31 cellular contexts compared by ENCODE assay signal in the genomic region with DNA sequence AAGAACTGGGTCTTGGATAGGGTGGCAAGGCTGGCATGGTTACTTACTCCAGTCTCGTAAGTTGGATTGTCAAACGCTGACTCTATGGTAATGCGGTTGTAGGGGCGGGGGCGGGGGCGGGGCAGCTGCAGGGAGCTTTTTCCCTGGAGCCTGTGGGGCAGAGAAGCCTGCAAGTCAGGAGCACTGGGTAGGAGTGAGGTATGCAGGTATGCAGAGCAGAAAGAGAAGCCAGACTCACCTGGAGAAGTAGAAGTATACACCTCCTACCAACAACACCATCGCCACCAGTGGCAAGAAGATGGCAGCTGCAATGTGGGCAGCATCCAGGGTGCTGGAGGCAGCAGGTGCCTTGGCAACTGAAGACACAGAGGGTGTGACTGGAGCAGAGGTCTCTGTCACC. TPM values are rescaled to one million over a fixed set of nuclear protein-coding genes. Genes with fewer than 3 reads are reported as not detected.
"Had no signal": no experiment of that assay in that cellular context is flagged by ENCODE, and none has a peak within 500 bp of the region (broad histone marks: within the 10 kb centered on the region; RNA-seq: fewer than 3 reads in every experiment).

No MANE protein-coding gene starts in this region.

- H3K36me3 Mint-ChIP-seq: activated CD4-positive, alpha-beta memory T cell treated with anti-CD3 and anti-CD28 coated beads for 36 hours; activated naive CD4-positive, alpha-beta T cell treated with anti-CD3 and anti-CD28 coated beads, Interleukin-2, amount 10 ng/mL, durations not matched to agents 7 days and 5 days; activated naive CD8-positive, alpha-beta T cell treated with anti-CD3 and anti-CD28 coated beads, Interleukin-2, amount 10 ng/mL, durations not matched to agents 7 days and 5 days; natural killer cell; neural progenitor cell; stimulated activated effector memory CD8-positive, alpha-beta T cell treated with anti-CD3 and anti-CD28 coated beads, Interleukin-12 subunit alpha, Interleukin-12 subunit beta, amount 100 ng/mL, for 72 hours; type B pancreatic cell had no signal

- H3K4me2 ChIP-seq: neural progenitor cell had no signal

- H3K27me3 Mint-ChIP-seq: activated CD4-positive, alpha-beta memory T cell treated with anti-CD3 and anti-CD28 coated beads for 36 hours; activated CD4-positive, alpha-beta T cell treated with anti-CD3 and anti-CD28 coated beads, Interleukin-2, amount 10 ng/mL, durations not matched to agents 24 days and 14 days; activated naive CD4-positive, alpha-beta T cell treated with anti-CD3 and anti-CD28 coated beads, Interleukin-2, amount 10 ng/mL, durations not matched to agents 7 days and 5 days; activated naive CD8-positive, alpha-beta T cell treated with anti-CD3 and anti-CD28 coated beads, Interleukin-2, amount 10 ng/mL, durations not matched to agents 7 days and 5 days; stimulated activated naive CD8-positive, alpha-beta T cell treated with anti-CD3 and anti-CD28 coated beads, Interleukin-15, Interleukin-2, amounts not matched to agents 100 ng/mL and 50 ng/mL, for 24 hours; type B pancreatic cell had no signal

- H3K27ac ChIP-seq: brain microvascular endothelial cell, epithelial cell of prostate, esophagus squamous epithelium, left lung, lower lobe of right lung, neural progenitor cell, uterus, WERI-Rb-1 had no signal

- DNase-seq: activated CD4-positive, alpha-beta memory T cell treated with anti-CD3 and anti-CD28 coated beads for 36 hours; activated CD4-positive, alpha-beta T cell treated with anti-CD3 and anti-CD28 coated beads, Interleukin-2, amount 10 ng/mL, durations not matched to agents 24 days and 14 days; activated CD4-positive, CD25-positive, alpha-beta regulatory T cell treated with anti-CD3 and anti-CD28 coated beads, Interleukin-2, amount 50 U/mL, for 72 hours; activated CD8-positive, alpha-beta memory T cell treated with anti-CD3 and anti-CD28 coated beads, Interleukin-2, amount 50 U/mL, for 48 hours; activated naive CD4-positive, alpha-beta T cell treated with anti-CD3 and anti-CD28 coated beads, Interleukin-2, amount 10 ng/mL, durations not matched to agents 7 days and 5 days; activated naive CD8-positive, alpha-beta T cell treated with anti-CD3 and anti-CD28 coated beads, Interleukin-2, amount 10 ng/mL, durations not matched to agents 7 days and 5 days; activated T-cell treated with anti-CD3 and anti-CD28 coated beads, Interleukin-2, amount 50 U/mL, for 48 hours; brain microvascular endothelial cell; esophagus squamous epithelium; foreskin melanocyte; left lung; lower lobe of right lung; mesenchymal stem cell; natural killer cell; small intestine; stimulated activated CD4-positive, alpha-beta T cell treated with anti-CD3 and anti-CD28 coated beads, Interleukin-4, amount 100 ng/mL, for 24 hours; SW 1271; T-helper 9 cell; uterus; WERI-Rb-1 had no signal

- ATAC-seq: left lung; lower lobe of right lung; natural killer cell; sciatic nerve; stimulated activated effector memory CD8-positive, alpha-beta T cell treated with anti-CD3 and anti-CD28 coated beads, Interleukin-12 subunit alpha, Interleukin-12 subunit beta, amount 100 ng/mL, for 72 hours had no signal

- H3K4me3 Mint-ChIP-seq: activated CD4-positive, alpha-beta memory T cell treated with anti-CD3 and anti-CD28 coated beads for 36 hours; activated CD4-positive, alpha-beta T cell treated with anti-CD3 and anti-CD28 coated beads, Interleukin-2, amount 10 ng/mL, durations not matched to agents 24 days and 14 days; activated naive CD4-positive, alpha-beta T cell treated with anti-CD3 and anti-CD28 coated beads, Interleukin-2, amount 10 ng/mL, durations not matched to agents 7 days and 5 days; activated naive CD8-positive, alpha-beta T cell treated with anti-CD3 and anti-CD28 coated beads, Interleukin-2, amount 10 ng/mL, durations not matched to agents 7 days and 5 days; natural killer cell; neural progenitor cell; stimulated activated effector memory CD8-positive, alpha-beta T cell treated with anti-CD3 and anti-CD28 coated beads, Interleukin-12 subunit alpha, Interleukin-12 subunit beta, amount 100 ng/mL, for 72 hours; stimulated activated naive CD8-positive, alpha-beta T cell treated with anti-CD3 and anti-CD28 coated beads, Interleukin-15, Interleukin-2, amounts not matched to agents 100 ng/mL and 50 ng/mL, for 24 hours; T-helper 1 cell treated with Interleukin-12 subunit alpha and Interleukin-12 subunit beta and Interleukin-4 antibody, amounts not matched to agents 30 μg/mL and 1 μg/mL, for 36 hours; type B pancreatic cell had no signal

- H3K27me3 ChIP-seq: brain microvascular endothelial cell, esophagus squamous epithelium, left lung, neural progenitor cell, uterus had no signal

- H2AFZ ChIP-seq: neural progenitor cell had no signal

- H3K4me3 ChIP-seq: esophagus squamous epithelium, left lung, lower lobe of right lung, neural progenitor cell, uterus had no signal

- H3K27ac Mint-ChIP-seq: activated CD4-positive, alpha-beta memory T cell treated with anti-CD3 and anti-CD28 coated beads for 36 hours; activated CD4-positive, alpha-beta T cell treated with anti-CD3 and anti-CD28 coated beads, Interleukin-2, amount 10 ng/mL, durations not matched to agents 24 days and 14 days; activated naive CD4-positive, alpha-beta T cell treated with anti-CD3 and anti-CD28 coated beads, Interleukin-2, amount 10 ng/mL, durations not matched to agents 7 days and 5 days; activated naive CD8-positive, alpha-beta T cell treated with anti-CD3 and anti-CD28 coated beads, Interleukin-2, amount 10 ng/mL, durations not matched to agents 7 days and 5 days; natural killer cell; neural progenitor cell; stimulated activated effector memory CD8-positive, alpha-beta T cell treated with anti-CD3 and anti-CD28 coated beads, Interleukin-12 subunit alpha, Interleukin-12 subunit beta, amount 100 ng/mL, for 72 hours; stimulated activated naive CD8-positive, alpha-beta T cell treated with anti-CD3 and anti-CD28 coated beads, Interleukin-15, Interleukin-2, amounts not matched to agents 100 ng/mL and 50 ng/mL, for 24 hours; T-helper 1 cell treated with Interleukin-12 subunit alpha and Interleukin-12 subunit beta and Interleukin-4 antibody, amounts not matched to agents 30 μg/mL and 1 μg/mL, for 36 hours; type B pancreatic cell had no signal

- H3K4me1 ChIP-seq: neural progenitor cell, uterus had no signal

- H3K9me3 ChIP-seq: esophagus squamous epithelium, left lung, lower lobe of right lung, uterus had no signal

- H3K4me1 Mint-ChIP-seq: natural killer cell; neural progenitor cell; stimulated activated effector memory CD8-positive, alpha-beta T cell treated with anti-CD3 and anti-CD28 coated beads, Interleukin-12 subunit alpha, Interleukin-12 subunit beta, amount 100 ng/mL, for 72 hours had no signal

- H3K36me3 ChIP-seq: brain microvascular endothelial cell, esophagus squamous epithelium, left lung, lower lobe of right lung, neural progenitor cell, uterus had no signal

- H3K9me3 Mint-ChIP-seq: activated CD4-positive, alpha-beta memory T cell treated with anti-CD3 and anti-CD28 coated beads for 36 hours; activated CD4-positive, alpha-beta T cell treated with anti-CD3 and anti-CD28 coated beads, Interleukin-2, amount 10 ng/mL, durations not matched to agents 24 days and 14 days; activated naive CD4-positive, alpha-beta T cell treated with anti-CD3 and anti-CD28 coated beads, Interleukin-2, amount 10 ng/mL, durations not matched to agents 7 days and 5 days; activated naive CD8-positive, alpha-beta T cell treated with anti-CD3 and anti-CD28 coated beads, Interleukin-2, amount 10 ng/mL, durations not matched to agents 7 days and 5 days; natural killer cell; neural progenitor cell; stimulated activated effector memory CD8-positive, alpha-beta T cell treated with anti-CD3 and anti-CD28 coated beads, Interleukin-12 subunit alpha, Interleukin-12 subunit beta, amount 100 ng/mL, for 72 hours; stimulated activated naive CD8-positive, alpha-beta T cell treated with anti-CD3 and anti-CD28 coated beads, Interleukin-15, Interleukin-2, amounts not matched to agents 100 ng/mL and 50 ng/mL, for 24 hours; T-helper 1 cell treated with Interleukin-12 subunit alpha and Interleukin-12 subunit beta and Interleukin-4 antibody, amounts not matched to agents 30 μg/mL and 1 μg/mL, for 36 hours; type B pancreatic cell had no signal

- H3K9ac ChIP-seq: neural progenitor cell had no signal

RNA-seq across cellular contexts. Expression of gene SEZ6, which starts 49.7 kb away (rescaled TPM):
- total RNA-seq: activated CD4-positive, alpha-beta memory T cell treated with anti-CD3 and anti-CD28 coated beads for 36 hours; activated CD4-positive, alpha-beta T cell treated with anti-CD3 and anti-CD28 coated beads, Interleukin-2, amount 10 ng/mL, durations not matched to agents 24 days and 14 days; activated naive CD8-positive, alpha-beta T cell treated with anti-CD3 and anti-CD28 coated beads, Interleukin-2, amount 10 ng/mL, durations not matched to agents 7 days and 5 days; astrocyte; cardiac septum; esophagus squamous epithelium; lower lobe of right lung; omental fat pad; sciatic nerve; subcutaneous adipose tissue had no signal
